In the genomic region with DNA sequence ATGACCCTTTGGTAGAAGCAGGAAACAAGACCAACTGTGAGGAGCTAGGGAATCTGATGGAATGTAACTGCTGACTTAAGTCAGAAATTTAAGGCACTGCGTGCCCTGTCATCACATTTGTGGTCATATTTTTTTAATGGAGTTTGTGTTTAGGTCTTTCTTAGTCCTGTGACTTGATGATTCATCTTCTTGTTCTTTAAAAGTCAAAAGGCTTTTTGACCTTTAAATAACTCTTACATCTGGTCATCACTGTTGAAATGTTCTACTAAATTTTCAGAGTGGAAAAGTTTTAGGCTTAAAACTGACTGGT, we compare ENCODE assay signal across 1 cellular context.
A peak's percentile ranks its signal among the peaks of the same experiment; 100 is the strongest.
TF ChIP-seq lines count a peak whose summit lies in the region.

No MANE protein-coding gene starts in this region.

TF ChIP-seq in HepG2, 621 proteins besides CTCF, POLR2A, EP300 and RAD21:
- TF ChIP-seq MAFF (IDR thresholded peaks at IDR 0.05; ENCODE audit: low read depth, low read length) (0 out of 2 replicates have a peak, but pooled peaks have one; percentile 30), ZSCAN22 (CRISPR knock-in tag; IDR thresholded peaks at IDR 0.05) (no peak), MAFK (conservative IDR thresholded peaks at IDR 0.05 in 1 of 2, IDR thresholded peaks at IDR 0.05 in 1 of 2; ENCODE audit: low read length in 2 of 2) (peak in 1 of 2 experiments; percentile 17; a peak in 1 of 4 replicates)
